ENCODE assay signal across 23 cellular contexts in the genomic region with DNA sequence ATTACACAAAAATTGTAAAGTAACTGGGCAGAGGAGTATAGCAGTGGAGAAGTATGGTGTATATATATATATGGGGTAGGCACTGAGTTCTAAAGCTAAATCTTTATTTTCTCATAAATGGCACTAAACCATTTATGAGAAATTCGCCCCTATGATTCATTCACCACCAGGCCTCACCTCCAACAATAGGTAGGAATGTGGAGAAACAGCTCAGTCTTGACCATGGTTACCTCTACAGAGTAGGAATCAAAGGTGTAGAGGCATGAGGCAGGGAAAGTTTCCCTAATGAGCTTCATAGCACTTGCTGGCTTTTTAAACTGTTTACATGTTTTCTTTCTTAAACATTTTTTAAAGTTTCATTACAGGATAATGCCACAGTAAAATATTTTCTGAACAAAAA. TPM values are rescaled to one million over a fixed set of nuclear protein-coding genes. Genes with fewer than 3 reads are reported as not detected.
DNase-seq lines count a peak whose midpoint lies in the region; ATAC-seq and TF ChIP-seq lines count a peak whose summit lies in the region.
"Had no signal": no experiment of that assay in that cellular context is flagged by ENCODE, and none has a peak within 500 bp of the region (broad histone marks: within the 10 kb centered on the region; RNA-seq: fewer than 3 reads in every experiment).

No MANE protein-coding gene starts in this region.

- H3K27ac ChIP-seq in RWPE1 (no peak overlapping the region), epithelial cell of prostate (peak overlapping the region; percentile 55)
- H3K27ac ChIP-seq: BLaER1 treated with 17β-estradiol and CSF1 and Interleukin-3, amounts not matched to agents 10 nM and 100 nM; pancreas; right lobe of liver; testis had no signal

- peaks cover 61% of the 10 kb centered on the region for H3K4me1 Mint-ChIP-seq in activated naive CD4-positive, alpha-beta T cell treated with anti-CD3 and anti-CD28 coated beads for 36 hours (ENCODE audit: low read depth)
- H3K4me1 Mint-ChIP-seq in endothelial cell (ENCODE audit: unreplicated experiment) (peaks cover 23% of the 10 kb centered on the region), osteocyte (ENCODE audit: unreplicated experiment) (peaks cover 36% of the 10 kb centered on the region)

- CTCF ChIA-PET in activated naive CD4-positive, alpha-beta T cell treated with anti-CD3 and anti-CD28 coated beads for 36 hours (lab: Charles Lee): interaction anchor here (0.6 kb wide), 1 partner anchor 13 kb away, joined by 3 read pairs; no protein-coding TSS in a partner anchor
- CTCF ChIA-PET in RWPE1 (lab: Yijun Ruan, JAX): interaction anchor here (0.6 to 0.7 kb wide), 2 partner anchors 31 to 94 kb away, joined by 3 read pairs; no protein-coding TSS in a partner anchor

- peak; percentile 29 for ATAC-seq in stimulated activated naive CD8-positive, alpha-beta T cell treated with anti-CD3 and anti-CD28 coated beads, Interleukin-15, Interleukin-2, amounts not matched to agents 100 U/mL and 50 U/mL, for 24 hours
- ATAC-seq: pancreas, right lobe of liver had no signal

- H3K27me3 Mint-ChIP-seq in activated naive CD4-positive, alpha-beta T cell treated with anti-CD3 and anti-CD28 coated beads for 36 hours (ENCODE audit: low read depth): no peaks in the 10 kb centered on the region
- H3K27me3 Mint-ChIP-seq in endothelial cell (ENCODE audit: unreplicated experiment) (peaks cover 2% of the 10 kb centered on the region), osteocyte (ENCODE audit: unreplicated experiment) (no peaks in the 10 kb centered on the region)
- H3K27me3 Mint-ChIP-seq: IgD-negative memory B cell had no signal

- H3K36me3 Mint-ChIP-seq in activated naive CD4-positive, alpha-beta T cell treated with anti-CD3 and anti-CD28 coated beads for 36 hours (ENCODE audit: low read depth): peaks cover 39% of the 10 kb centered on the region
- H3K36me3 Mint-ChIP-seq in endothelial cell (ENCODE audit: low read depth, unreplicated experiment) (peaks cover 18% of the 10 kb centered on the region), osteocyte (ENCODE audit: unreplicated experiment) (peaks cover 4% of the 10 kb centered on the region)

- H3K27ac Mint-ChIP-seq in activated naive CD4-positive, alpha-beta T cell treated with anti-CD3 and anti-CD28 coated beads for 36 hours: peak overlapping the region; percentile 60
- H3K27ac Mint-ChIP-seq in endothelial cell (ENCODE audit: unreplicated experiment) (no peak overlapping the region), osteocyte (ENCODE audit: unreplicated experiment) (no peak overlapping the region)
- H3K27ac Mint-ChIP-seq: IgD-negative memory B cell had no signal

- DNase-seq in activated naive CD4-positive, alpha-beta T cell treated with anti-CD3 and anti-CD28 coated beads for 36 hours: no peak
- no peak for DNase-seq in activated naive CD4-positive, alpha-beta T cell (lab: John Stamatoyannopoulos, UW)
- peak; percentile 81 for DNase-seq in RWPE1 (ENCODE audit: low spot score)
- DNase-seq in epithelial cell of prostate (ENCODE audit: low read depth, low spot score): peak; percentile 22
- no peak for DNase-seq in stimulated activated naive CD8-positive, alpha-beta T cell treated with anti-CD3 and anti-CD28 coated beads, Interleukin-15, Interleukin-2, amounts not matched to agents 100 U/mL and 50 U/mL, for 24 hours
- DNase-seq in OCI-M1 (lab: John Stamatoyannopoulos, UW): no peak
- DNase-seq in endothelial cell (ENCODE audit: low spot score): no peak
- no peak for DNase-seq in osteocyte (ENCODE audit: extremely low spot score, unreplicated experiment)
- DNase-seq: ACHN; activated CD4-positive, alpha-beta T cell treated with anti-CD3 and anti-CD28 coated beads, Interleukin-2, amount 50 U/mL, for 4 hours; activated T-cell treated with anti-CD3 and anti-CD28 coated beads, Interleukin-2, amount 50 U/mL, for 48 hours; hippocampal formation; islet precursor cell; NCI-H1694; NCI-H774; pancreas; right lobe of liver; stimulated activated CD4-positive, alpha-beta T cell treated with anti-CD3 and anti-CD28 coated beads, Interleukin-15, amount 100 ng/mL, for 24 hours; T-helper 1 cell; testis had no signal

- peaks cover 8% of the 10 kb centered on the region for H3K9me3 Mint-ChIP-seq in activated naive CD4-positive, alpha-beta T cell treated with anti-CD3 and anti-CD28 coated beads for 36 hours
- no peaks in the 10 kb centered on the region for H3K9me3 Mint-ChIP-seq in endothelial cell (ENCODE audit: unreplicated experiment)
- H3K9me3 Mint-ChIP-seq in osteocyte (ENCODE audit: unreplicated experiment): no peaks in the 10 kb centered on the region
- H3K9me3 Mint-ChIP-seq: IgD-negative memory B cell had no signal

- POLR2A ChIA-PET in RWPE1 (lab: Yijun Ruan, JAX; ENCODE audit: low non-redundant PET): no interaction called here

- intact Hi-C loops in activated naive CD4-positive, alpha-beta T cell treated with anti-CD3 and anti-CD28 coated beads for 36 hours (cut with micrococcal nuclease): no loop called here

- H3K4me3 Mint-ChIP-seq in activated naive CD4-positive, alpha-beta T cell treated with anti-CD3 and anti-CD28 coated beads for 36 hours: no peak overlapping the region
- H3K4me3 Mint-ChIP-seq in endothelial cell (ENCODE audit: unreplicated experiment): no peak overlapping the region
- H3K4me3 Mint-ChIP-seq in osteocyte (ENCODE audit: unreplicated experiment): no peak overlapping the region
- H3K4me3 Mint-ChIP-seq: IgD-negative memory B cell had no signal

- TF ChIP-seq CTCF in RWPE1 (conservative IDR thresholded peaks at IDR 0.05; ENCODE audit: low read depth) (no peak), endothelial cell (IDR thresholded peaks at IDR 0.05; ENCODE audit: unreplicated experiment) (no peak), osteocyte (IDR thresholded peaks at IDR 0.05) (no peak)

RNA-seq across cellular contexts. Expression of gene SUMO4, which starts 36.9 kb away (rescaled TPM):
- total RNA-seq in activated naive CD4-positive, alpha-beta T cell treated with anti-CD3 and anti-CD28 coated beads for 36 hours: 1 to 10 TPM; 5.5 to 5.9 TPM
- total RNA-seq in endothelial cell (ENCODE audit: unreplicated experiment) (4.8 TPM), osteocyte (1.5 and 2.9 TPM in 2 replicates)
- total RNA-seq: G401 had no signal

RNA-seq across cellular contexts. Expression of gene TAB2, which starts 45.6 kb away (rescaled TPM):
- 10 to 100 TPM; 62.1 to 66.7 TPM for total RNA-seq in activated naive CD4-positive, alpha-beta T cell treated with anti-CD3 and anti-CD28 coated beads for 36 hours
- total RNA-seq in endothelial cell (ENCODE audit: unreplicated experiment) (105 TPM), osteocyte (50.6 and 53.8 TPM in 2 replicates)

Comparison
In these comparisons a context has a peak if more than half of its experiments do, and no peak if none do; other contexts are left out.
1. DNase-seq: peak in RWPE1 (single experiment) and epithelial cell of prostate (single experiment); none in activated naive CD4-positive, alpha-beta T cell treated with anti-CD3 and anti-CD28 coated beads for 36 hours (single experiment), activated naive CD4-positive, alpha-beta T cell (0 of 4), stimulated activated naive CD8-positive, alpha-beta T cell treated with anti-CD3 and anti-CD28 coated beads, Interleukin-15, Interleukin-2, amounts not matched to agents 100 U/mL and 50 U/mL, for 24 hours (single experiment), OCI-M1 (single experiment), endothelial cell (single experiment) and osteocyte (single experiment).